In genomic region chr3:17806876-17807275, GRCh38 we compare ENCODE assay signal across 20 cellular contexts.
DNase-seq lines count a peak whose midpoint lies in the region; ATAC-seq and TF ChIP-seq lines count a peak whose summit lies in the region.
"Had no signal": no experiment of that assay in that cellular context is flagged by ENCODE, and none has a peak within 500 bp of the region (broad histone marks: within the 10 kb centered on the region; RNA-seq: fewer than 3 reads in every experiment).

No MANE protein-coding gene starts in this region.

- H3K27me3 Mint-ChIP-seq in stimulated activated naive CD8-positive, alpha-beta T cell treated with anti-CD3 and anti-CD28 coated beads, Interleukin-15, Interleukin-2, amounts not matched to agents 100 ng/mL and 50 ng/mL, for 24 hours, result peaks cover 5% of the 10 kb centered on the region
- H3K27me3 Mint-ChIP-seq in HFFc6 (ENCODE audit: insufficient read depth), result no peaks in the 10 kb centered on the region; the same call in 1 of the 2 replicates
- no peaks in the 10 kb centered on the region for H3K27me3 Mint-ChIP-seq in type B pancreatic cell
- H3K27me3 Mint-ChIP-seq: CD4-positive, alpha-beta T cell had no signal

- H3K27ac Mint-ChIP-seq in stimulated activated naive CD8-positive, alpha-beta T cell treated with anti-CD3 and anti-CD28 coated beads, Interleukin-15, Interleukin-2, amounts not matched to agents 100 ng/mL and 50 ng/mL, for 24 hours, result peak overlapping the region; percentile 27
- H3K27ac Mint-ChIP-seq in HFFc6 (peak overlapping the region; percentile 46; the same call in 1 of the 2 replicates), type B pancreatic cell (peak overlapping the region; percentile 2)
- H3K27ac Mint-ChIP-seq: CD14-positive monocyte; CD4-positive, alpha-beta T cell; H9 had no signal

- DNase-seq in stimulated activated naive CD8-positive, alpha-beta T cell treated with anti-CD3 and anti-CD28 coated beads, Interleukin-15, Interleukin-2, amounts not matched to agents 100 U/mL and 50 U/mL, for 24 hours, result no peak
- DNase-seq in HFFc6 (peak; percentile 37), type B pancreatic cell (ENCODE audit: extremely low spot score, unreplicated experiment) (no peak)
- DNase-seq: 8988T, ACHN, AML-193, BE2C, DMS 273 treated with DMSO at 0.1 percent for 48 hours, DMS79, GF-D8, GM23248, H9 had no signal

- H3K4me1 Mint-ChIP-seq in stimulated activated naive CD8-positive, alpha-beta T cell treated with anti-CD3 and anti-CD28 coated beads, Interleukin-15, Interleukin-2, amounts not matched to agents 100 ng/mL and 50 ng/mL, for 24 hours (ENCODE audit: low read depth), result peaks cover 15% of the 10 kb centered on the region
- peaks cover 58% of the 10 kb centered on the region for H3K4me1 Mint-ChIP-seq in HFFc6 (ENCODE audit: low read depth)
- H3K4me1 Mint-ChIP-seq in type B pancreatic cell (ENCODE audit: unreplicated experiment), result no peaks in the 10 kb centered on the region
- H3K4me1 Mint-ChIP-seq: H9 had no signal

- ATAC-seq in stimulated activated naive CD8-positive, alpha-beta T cell treated with anti-CD3 and anti-CD28 coated beads, Interleukin-15, Interleukin-2, amounts not matched to agents 100 U/mL and 50 U/mL, for 24 hours, result no peak
- ATAC-seq in HG03571 (IDR thresholded peaks at IDR 0.05; ENCODE audit: unreplicated experiment) (no peak), HG02852 (IDR thresholded peaks at IDR 0.05; ENCODE audit: unreplicated experiment) (no peak)
- ATAC-seq: A549, HCT116 had no signal

- H3K36me3 Mint-ChIP-seq in stimulated activated naive CD8-positive, alpha-beta T cell treated with anti-CD3 and anti-CD28 coated beads, Interleukin-15, Interleukin-2, amounts not matched to agents 100 ng/mL and 50 ng/mL, for 24 hours (ENCODE audit: low read depth), result no peaks in the 10 kb centered on the region
- H3K36me3 Mint-ChIP-seq in HFFc6 (ENCODE audit: low read depth) (no peaks in the 10 kb centered on the region), type B pancreatic cell (no peaks in the 10 kb centered on the region)
- H3K36me3 Mint-ChIP-seq: CD14-positive monocyte; CD8-positive, alpha-beta memory T cell had no signal

- TF ChIP-seq CTCF in HFFc6 (IDR thresholded peaks at IDR 0.05) (no peak), type B pancreatic cell (conservative IDR thresholded peaks at IDR 0.05) (no peak)

- no peak overlapping the region for H3K4me3 Mint-ChIP-seq in stimulated activated naive CD8-positive, alpha-beta T cell treated with anti-CD3 and anti-CD28 coated beads, Interleukin-15, Interleukin-2, amounts not matched to agents 100 ng/mL and 50 ng/mL, for 24 hours
- H3K4me3 Mint-ChIP-seq in HFFc6 (no peak overlapping the region), type B pancreatic cell (no peak overlapping the region)
- H3K4me3 Mint-ChIP-seq: CD14-positive monocyte; CD4-positive, alpha-beta T cell; H9 had no signal

- H3K9me3 Mint-ChIP-seq in stimulated activated naive CD8-positive, alpha-beta T cell treated with anti-CD3 and anti-CD28 coated beads, Interleukin-15, Interleukin-2, amounts not matched to agents 100 ng/mL and 50 ng/mL, for 24 hours, result no peaks in the 10 kb centered on the region
- H3K9me3 Mint-ChIP-seq in HFFc6, result no peaks in the 10 kb centered on the region
- peaks cover 5% of the 10 kb centered on the region for H3K9me3 Mint-ChIP-seq in type B pancreatic cell
- H3K9me3 Mint-ChIP-seq: CD14-positive monocyte; CD4-positive, alpha-beta T cell; CD8-positive, alpha-beta memory T cell; H9 had no signal
